Comparison of ENCODE assay signal across 24 cellular contexts in genomic region chr4:147839651-147840050, GRCh38.
"Had no signal": no experiment of that assay in that cellular context is flagged by ENCODE, and none has a peak within 500 bp of the region (broad histone marks: within the 10 kb centered on the region; RNA-seq: fewer than 3 reads in every experiment).

No MANE protein-coding gene starts in this region.

- ATAC-seq: activated CD4-positive, CD25-positive, alpha-beta regulatory T cell treated with anti-CD3 and anti-CD28 coated beads, Interleukin-2, amount 50 U/mL, for 24 hours; activated naive CD8-positive, alpha-beta T cell treated with anti-CD3 and anti-CD28 coated beads, Interleukin-2, amount 50 U/mL, for 24 hours; activated T-cell treated with anti-CD3 and anti-CD28 coated beads, Interleukin-2, amount 50 U/mL, for 4 hours; foreskin keratinocyte; mucosa of descending colon; naive thymus-derived CD4-positive, alpha-beta T cell; SK-N-SH treated with all-trans-retinoic acid at 6 μM for 48 hours had no signal

- H3K4me3 Mint-ChIP-seq: activated naive CD4-positive, alpha-beta T cell treated with anti-CD3 and anti-CD28 coated beads, Interleukin-2, amount 10 ng/mL, durations not matched to agents 7 days and 5 days; activated naive CD8-positive, alpha-beta T cell treated with anti-CD3 and anti-CD28 coated beads, Interleukin-2, amount 50 U/mL, for 24 hours; activated T-cell treated with anti-CD3 and anti-CD28 coated beads, Interleukin-2, amount 50 U/mL, for 4 hours; dendritic cell treated with granulocyte-macrophage colony-stimulating factor and Interleukin-4, amounts not matched to agents 40 ng/mL and 50 ng/mL, for 4 days; memory B cell; naive thymus-derived CD4-positive, alpha-beta T cell had no signal

- H3K9me3 Mint-ChIP-seq: activated naive CD4-positive, alpha-beta T cell treated with anti-CD3 and anti-CD28 coated beads, Interleukin-2, amount 10 ng/mL, durations not matched to agents 7 days and 5 days; activated naive CD8-positive, alpha-beta T cell treated with anti-CD3 and anti-CD28 coated beads, Interleukin-2, amount 50 U/mL, for 24 hours; activated T-cell treated with anti-CD3 and anti-CD28 coated beads, Interleukin-2, amount 50 U/mL, for 4 hours; dendritic cell treated with granulocyte-macrophage colony-stimulating factor and Interleukin-4, amounts not matched to agents 40 ng/mL and 50 ng/mL, for 4 days; naive thymus-derived CD4-positive, alpha-beta T cell had no signal

- H3K27ac Mint-ChIP-seq: activated naive CD4-positive, alpha-beta T cell treated with anti-CD3 and anti-CD28 coated beads, Interleukin-2, amount 10 ng/mL, durations not matched to agents 7 days and 5 days; activated naive CD8-positive, alpha-beta T cell treated with anti-CD3 and anti-CD28 coated beads, Interleukin-2, amount 50 U/mL, for 24 hours; dendritic cell treated with granulocyte-macrophage colony-stimulating factor and Interleukin-4, amounts not matched to agents 40 ng/mL and 50 ng/mL, for 4 days; memory B cell; naive thymus-derived CD4-positive, alpha-beta T cell had no signal

- DNase-seq: activated CD4-positive, alpha-beta T cell treated with anti-CD3 and anti-CD28 coated beads, Interleukin-2, amount 50 U/mL, for 1 hour; activated CD8-positive, alpha-beta memory T cell treated with anti-CD3 and anti-CD28 coated beads, Interleukin-2, amount 50 U/mL, for 4 hours; activated naive CD4-positive, alpha-beta T cell treated with anti-CD3 and anti-CD28 coated beads, Interleukin-2, amount 10 ng/mL, durations not matched to agents 7 days and 5 days; activated naive CD8-positive, alpha-beta T cell treated with anti-CD3 and anti-CD28 coated beads, Interleukin-2, amount 50 U/mL, for 24 hours; activated T-cell treated with anti-CD3 and anti-CD28 coated beads, Interleukin-2, amount 50 U/mL, for 4 hours; cerebellar nuclear complex; effector memory CD4-positive, alpha-beta T cell; foreskin keratinocyte; kidney; mucosa of descending colon; naive thymus-derived CD4-positive, alpha-beta T cell; stimulated activated CD4-positive, alpha-beta T cell treated with anti-CD3 and anti-CD28 coated beads, Interleukin-12 subunit alpha, Interleukin-12 subunit beta, amount 100 ng/mL, for 4 hours; stimulated activated CD4-positive, alpha-beta T cell treated with anti-CD3 and anti-CD28 coated beads, Interleukin-2, amount 100 ng/mL, for 24 hours; stimulated activated naive CD4-positive, alpha-beta T cell treated with Interleukin-2 at 50 U/mL for 16 hours; substantia nigra; T-helper 1 cell; T1000; transverse colon; uterus had no signal

- H3K4me1 Mint-ChIP-seq: activated naive CD4-positive, alpha-beta T cell treated with anti-CD3 and anti-CD28 coated beads, Interleukin-2, amount 10 ng/mL, durations not matched to agents 7 days and 5 days; memory B cell had no signal

- H3K27me3 Mint-ChIP-seq: activated naive CD4-positive, alpha-beta T cell treated with anti-CD3 and anti-CD28 coated beads, Interleukin-2, amount 10 ng/mL, durations not matched to agents 7 days and 5 days; activated naive CD8-positive, alpha-beta T cell treated with anti-CD3 and anti-CD28 coated beads, Interleukin-2, amount 50 U/mL, for 24 hours; dendritic cell treated with granulocyte-macrophage colony-stimulating factor and Interleukin-4, amounts not matched to agents 40 ng/mL and 50 ng/mL, for 4 days had no signal

- H3K36me3 Mint-ChIP-seq: activated naive CD4-positive, alpha-beta T cell treated with anti-CD3 and anti-CD28 coated beads, Interleukin-2, amount 10 ng/mL, durations not matched to agents 7 days and 5 days; naive thymus-derived CD4-positive, alpha-beta T cell had no signal

- H3K4me3 ChIP-seq: ascending aorta, mucosa of descending colon, transverse colon, uterus had no signal
